ENCODE assay signal across 11 cellular contexts in genomic region chr11:61232559-61232958, GRCh38. TPM values are rescaled to one million over a fixed set of nuclear protein-coding genes. Genes with fewer than 3 reads are reported as not detected.
"Had no signal": no experiment of that assay in that cellular context is flagged by ENCODE, and none has a peak within 500 bp of the region (broad histone marks: within the 10 kb centered on the region; RNA-seq: fewer than 3 reads in every experiment).

No MANE protein-coding gene starts in this region.

RNA-seq across cellular contexts. Expression of gene PGA5, which starts 8.4 kb away (rescaled TPM):
- total RNA-seq: OCI-LY7, PC-3, PC-9, Peyer's patch, Right ventricle myocardium superior, RPMI7951, SJCRH30, SJSA1, SK-MEL-5 had no signal
- polyA plus RNA-seq: SK-N-SH had no signal

RNA-seq across cellular contexts. Expression of gene PGA4, which starts 10.4 kb away (rescaled TPM):
- total RNA-seq: OCI-LY7, PC-3, PC-9, Peyer's patch, Right ventricle myocardium inferior, RPMI7951, SJCRH30, SJSA1, SK-MEL-5 had no signal
- polyA plus RNA-seq: SK-N-SH had no signal

RNA-seq across cellular contexts. Expression of gene PGA3, which starts 29.2 kb away (rescaled TPM):
- total RNA-seq: OCI-LY7, PC-3, PC-9, Peyer's patch, Right ventricle myocardium superior, RPMI7951, SJCRH30, SJSA1, SK-MEL-5 had no signal
- polyA plus RNA-seq: SK-N-SH had no signal
